In the genomic region with DNA sequence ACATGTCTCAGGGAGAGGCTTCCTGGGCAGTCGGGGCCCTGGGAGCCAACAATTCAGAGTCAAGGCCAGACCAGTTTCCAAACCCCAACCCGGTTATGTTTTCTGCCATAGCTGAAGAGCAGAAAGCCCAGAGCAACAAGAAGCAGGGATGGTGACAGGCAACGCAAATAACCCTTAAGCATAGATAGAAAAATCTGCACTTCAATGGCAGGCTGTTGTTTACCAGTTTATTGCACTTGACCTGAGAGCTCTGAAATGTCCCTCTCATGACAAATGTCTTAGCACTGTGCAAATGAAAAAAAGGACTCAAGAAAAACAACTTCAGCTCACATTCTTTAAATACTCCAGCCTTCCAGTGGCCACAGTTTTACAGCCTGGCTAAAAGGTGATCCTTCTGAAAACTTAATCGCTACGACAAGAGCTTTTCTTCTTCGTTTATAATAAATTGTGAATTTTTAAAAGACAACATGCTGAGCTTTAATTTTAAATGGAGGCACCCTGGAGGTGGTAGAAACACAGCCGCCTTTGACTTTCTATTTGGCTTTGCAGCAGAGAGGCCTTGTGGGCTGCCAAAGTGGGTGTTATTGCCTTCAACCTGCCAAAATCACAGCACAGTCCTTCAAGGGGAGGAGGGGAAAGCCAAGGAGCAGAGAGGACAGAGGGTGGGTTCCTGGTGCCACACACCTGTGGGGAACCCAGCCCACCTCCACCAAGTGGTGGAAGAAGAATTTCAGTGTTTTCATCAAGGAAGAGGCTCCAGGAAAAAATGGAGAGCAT, we compare ENCODE assay signal across 23 cellular contexts.
A peak's percentile ranks its signal among the peaks of the same experiment; 100 is the strongest.
DNase-seq lines count a peak whose midpoint lies in the region; ATAC-seq and TF ChIP-seq lines count a peak whose summit lies in the region.
"Had no signal": no experiment of that assay in that cellular context is flagged by ENCODE, and none has a peak within 500 bp of the region (broad histone marks: within the 10 kb centered on the region; RNA-seq: fewer than 3 reads in every experiment).

No MANE protein-coding gene starts in this region.

- H3K9me3 ChIP-seq in PC-3 (ENCODE audit: low read length) (peaks cover 17% of the 10 kb centered on the region), trophoblast cell (ENCODE audit: insufficient read depth, low read depth, low read length) (peaks cover 21% of the 10 kb centered on the region)
- H3K9me3 ChIP-seq: suprapubic skin had no signal

- no TSS peak for BruUV-seq in PC-3 (replicated peaks; lab: Mats Ljungman, UMichigan)

- H4K12ac ChIP-seq in trophoblast cell (ENCODE audit: low read depth, low read length), result no peak overlapping the region

- H4K20me1 ChIP-seq in PC-3 (ENCODE audit: low read length), result no peaks in the 10 kb centered on the region

- H3K27ac ChIP-seq in PC-3 (ENCODE audit: low read length) (0 out of 2 replicates have a peak overlapping the region, but pooled peaks have one; percentile 16), trophoblast cell (ENCODE audit: low read depth, low read length) (no peak overlapping the region)
- H3K27ac ChIP-seq: suprapubic skin had no signal

- H3K27me3 ChIP-seq in PC-3 (ENCODE audit: low read length) (no peaks in the 10 kb centered on the region), trophoblast cell (ENCODE audit: insufficient read depth, low read length) (no peaks in the 10 kb centered on the region)
- H3K27me3 ChIP-seq: suprapubic skin had no signal

- no peak overlapping the region for H3K4me2 ChIP-seq in PC-3 (ENCODE audit: low read length)
- H3K4me2 ChIP-seq in trophoblast cell (ENCODE audit: low read length), result no peak overlapping the region

- no peak overlapping the region for H3K9ac ChIP-seq in PC-3 (ENCODE audit: low read length)
- H3K9ac ChIP-seq in trophoblast cell (ENCODE audit: low read length), result no peak overlapping the region

- no peak overlapping the region for H3K18ac ChIP-seq in trophoblast cell (ENCODE audit: low read length)

- H2AK5ac ChIP-seq in trophoblast cell (ENCODE audit: low read length), result no peak overlapping the region

- H3K36me3 ChIP-seq in PC-3 (ENCODE audit: low read depth, low read length) (peaks cover 7% of the 10 kb centered on the region; the same call in 1 of the 2 replicates), trophoblast cell (ENCODE audit: control insufficient read depth in 1 of 2, insufficient read depth in 2 of 2, low read length in 2 of 2) (no peaks in the 10 kb centered on the region)
- H3K36me3 ChIP-seq: suprapubic skin had no signal

- H3K4me1 ChIP-seq in PC-3 (ENCODE audit: insufficient read depth, low read length) (no peaks in the 10 kb centered on the region), trophoblast cell (ENCODE audit: control insufficient read depth in 1 of 2, insufficient read depth in 2 of 2, low read length in 2 of 2) (peaks cover 5 to 11% of the 10 kb centered on the region in 2 experiments)

- H2BK5ac ChIP-seq in trophoblast cell (ENCODE audit: low read depth, low read length, poor library complexity), result no peak overlapping the region

- no peak overlapping the region for H2BK120ac ChIP-seq in trophoblast cell (ENCODE audit: insufficient read depth, low read length, poor library complexity)

- H3K4me3 ChIP-seq in PC-3 (ENCODE audit: low read length) (no peak overlapping the region), trophoblast cell (ENCODE audit: low read depth, low read length) (no peak overlapping the region)
- H3K4me3 ChIP-seq: suprapubic skin had no signal

- no peaks in the 10 kb centered on the region for H3K9me2 ChIP-seq in PC-3 (replicated peaks; ENCODE audit: low read length)

- H3K79me2 ChIP-seq in PC-3 (ENCODE audit: low read length), result no peaks in the 10 kb centered on the region
- H3K79me2 ChIP-seq in trophoblast cell (ENCODE audit: control insufficient read depth, insufficient read depth, low read length, poor library complexity), result no peaks in the 10 kb centered on the region

- CTCF ChIA-PET in PC-3 (lab: Charles Lee), result interaction anchor here (0.7 kb wide), 1 partner anchor 379 kb away, joined by 3 read pairs; no protein-coding TSS in a partner anchor

- no peak overlapping the region for H3K23ac ChIP-seq in trophoblast cell (ENCODE audit: low read length)

- no CpG with 5 or more reads among the region's 7 CpGs for WGBS in trophoblast cell (ENCODE audit: extremely low coverage, insufficient coverage, insufficient read length)

- ATAC-seq in PC-3 (no peak), sciatic nerve (no peak)
- ATAC-seq: naive thymus-derived CD4-positive, alpha-beta T cell; stimulated activated memory B cell treated with anti-CD40 and anti-IgM and Interleukin-4, amounts not matched to agents 10 μg/mL and 1 μg/mL and 100 μg/mL, for 72 hours had no signal

- peak overlapping the region; percentile 30 for H4K91ac ChIP-seq in trophoblast cell (ENCODE audit: low read depth, low read length)

- no peak overlapping the region for H4K8ac ChIP-seq in trophoblast cell (ENCODE audit: low read depth, low read length)

- DNase-seq in ELF-1 (ENCODE audit: low read depth, low spot score) (peak; percentile 35), PC-3 (no peak), islet precursor cell (peak; percentile 62), trophoblast cell (peak; percentile 38 to 78), sciatic nerve (ENCODE audit: low spot score) (no peak), H4 (ENCODE audit: low spot score) (no peak), hypothalamus (lab: John Stamatoyannopoulos, UW) (no peak)
- no peak for DNase-seq in stimulated activated CD4-positive, alpha-beta T cell treated with anti-CD3 and anti-CD28 coated beads, Interleukin-12 subunit alpha, Interleukin-12 subunit beta, amount 100 ng/mL, for 4 hours
- DNase-seq: activated CD4-positive, alpha-beta T cell treated with anti-CD3 and anti-CD28 coated beads, Interleukin-2, amount 50 U/mL, for 4 hours; activated effector memory CD4-positive, alpha-beta T cell treated with anti-CD3 and anti-CD28 coated beads, Interleukin-2, amount 50 U/mL, for 16 hours; activated naive CD8-positive, alpha-beta T cell treated with anti-CD3 and anti-CD28 coated beads, Interleukin-2, amount 10 ng/mL, durations not matched to agents 7 days and 5 days; COR-L47; foreskin fibroblast; kidney; MM.1S; naive thymus-derived CD4-positive, alpha-beta T cell; NCI-H1417 treated with DMSO at 0.1 percent for 48 hours; NCI-H446 treated with DMSO at 0.1 percent for 48 hours; SHP77; stimulated activated CD4-positive, alpha-beta T cell treated with anti-CD3 and anti-CD28 coated beads, Interleukin-4, amount 100 ng/mL, for 1 hour; T-helper 9 cell had no signal

- TF ChIP-seq CTCF in PC-3 (conservative IDR thresholded peaks at IDR 0.05; ENCODE audit: low read depth, low read length), result no peak

- H2AFZ ChIP-seq in PC-3 (ENCODE audit: low read length) (no peak overlapping the region), trophoblast cell (ENCODE audit: insufficient read depth, low read length, poor library complexity) (no peak overlapping the region)

- intact Hi-C loops in PC-3 (cut with micrococcal nuclease) (loop anchor here (1.0 to 2.0 kb wide), 2 partner anchors 128 to 165 kb away; no protein-coding TSS in a partner anchor), sciatic nerve (cut with DNase I) (no loop called here)

- H3K79me1 ChIP-seq in trophoblast cell (ENCODE audit: low read length), result peaks cover 10% of the 10 kb centered on the region

- POLR2A ChIA-PET in PC-3 (lab: Charles Lee; ENCODE audit: unreplicated experiment), result interaction anchor here (0.6 kb wide), 1 partner anchor 351 kb away, joined by 17 read pairs; the partner anchor contains the start of gene ECI2

- no peak overlapping the region for H3K4ac ChIP-seq in trophoblast cell (ENCODE audit: low read depth, low read length)

- H3F3A ChIP-seq in PC-3 (ENCODE audit: low read length, unreplicated experiment), result no peaks in the 10 kb centered on the region

- H2BK12ac ChIP-seq in trophoblast cell (ENCODE audit: low read length), result peak overlapping the region; percentile 15

- no peak overlapping the region for H3K14ac ChIP-seq in trophoblast cell (ENCODE audit: low read length)

Comparison
In these comparisons a context has a peak if more than half of its experiments do, and no peak if none do; other contexts are left out.
1. DNase-seq: peak in ELF-1 (single experiment), islet precursor cell (single experiment) and trophoblast cell (2 of 2); none in PC-3 (single experiment), sciatic nerve (single experiment), stimulated activated CD4-positive, alpha-beta T cell treated with anti-CD3 and anti-CD28 coated beads, Interleukin-12 subunit alpha, Interleukin-12 subunit beta, amount 100 ng/mL, for 4 hours (single experiment), H4 (single experiment) and hypothalamus (0 of 51).